10 cellular contexts compared by ENCODE assay signal in the genomic region with DNA sequence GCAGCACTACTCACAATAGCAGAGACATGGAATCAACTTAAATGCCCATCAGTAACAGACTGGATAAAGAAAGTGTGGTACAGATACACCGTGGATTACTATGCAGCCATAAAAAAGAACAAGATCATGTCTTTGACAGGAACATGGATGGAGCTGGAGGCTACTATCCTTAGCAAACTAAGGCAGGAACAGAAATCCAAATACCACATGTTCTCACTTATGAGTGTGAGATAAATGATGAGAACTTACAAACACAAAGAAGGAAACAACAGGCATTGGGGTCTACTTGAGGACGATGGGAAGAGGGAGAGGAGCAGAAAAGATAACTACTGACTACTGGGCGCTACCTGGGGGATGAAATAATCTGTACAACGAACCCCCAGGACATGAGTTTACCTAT. TPM values are rescaled to one million over a fixed set of nuclear protein-coding genes. Genes with fewer than 3 reads are reported as not detected.
DNase-seq lines count a peak whose midpoint lies in the region; ATAC-seq and TF ChIP-seq lines count a peak whose summit lies in the region.
"Not testable (repeated sequence)": the region's sequence is repeated elsewhere in the genome, so short reads cannot be mapped to it uniquely, and the experiment has no call there.
"Had no signal": no experiment of that assay in that cellular context is flagged by ENCODE, and none has a peak within 500 bp of the region (broad histone marks: within the 10 kb centered on the region; RNA-seq: fewer than 3 reads in every experiment).

No MANE protein-coding gene starts in this region.

- not testable (repeated sequence) for H3K4me3 ChIP-seq in epithelial cell of esophagus (ENCODE audit: low read length)

- ATAC-seq in sciatic nerve: not testable (repeated sequence)

- not testable (repeated sequence) for H3K4me1 Mint-ChIP-seq in activated CD4-positive, alpha-beta T cell treated with anti-CD3 and anti-CD28 coated beads, Interleukin-2, amount 10 ng/mL, durations not matched to agents 24 days and 14 days

- not testable (repeated sequence) for H3K27ac Mint-ChIP-seq in activated CD4-positive, alpha-beta T cell treated with anti-CD3 and anti-CD28 coated beads, Interleukin-2, amount 10 ng/mL, durations not matched to agents 24 days and 14 days

- H3K36me3 Mint-ChIP-seq in activated CD4-positive, alpha-beta T cell treated with anti-CD3 and anti-CD28 coated beads, Interleukin-2, amount 10 ng/mL, durations not matched to agents 24 days and 14 days (ENCODE audit: low read depth): not testable (repeated sequence)

- H3K27me3 Mint-ChIP-seq in activated CD4-positive, alpha-beta T cell treated with anti-CD3 and anti-CD28 coated beads, Interleukin-2, amount 10 ng/mL, durations not matched to agents 24 days and 14 days: not testable (repeated sequence)

- not testable (repeated sequence) for TF ChIP-seq CTCF in epithelial cell of esophagus (IDR thresholded peaks at IDR 0.05; ENCODE audit: insufficient read depth, low read depth, low read length, missing control alignments)

- DNase-seq in Daoy (ENCODE audit: low read depth) (peak; percentile 0), dedifferentiated amniotic fluid mesenchymal stem cell (ENCODE audit: extremely low spot score) (peak; percentile 13), epithelial cell of esophagus (ENCODE audit: low read depth) (peak; percentile 0), kidney tubule cell (ENCODE audit: low spot score) (peak; percentile 0), sciatic nerve (ENCODE audit: low spot score) (peak; percentile 5)
- peak; percentile 50 for DNase-seq in activated CD4-positive, alpha-beta T cell treated with anti-CD3 and anti-CD28 coated beads, Interleukin-2, amount 10 ng/mL, durations not matched to agents 24 days and 14 days

- H3K9me3 Mint-ChIP-seq in activated CD4-positive, alpha-beta T cell treated with anti-CD3 and anti-CD28 coated beads, Interleukin-2, amount 10 ng/mL, durations not matched to agents 24 days and 14 days: not testable (repeated sequence)

- H3K4me3 Mint-ChIP-seq in activated CD4-positive, alpha-beta T cell treated with anti-CD3 and anti-CD28 coated beads, Interleukin-2, amount 10 ng/mL, durations not matched to agents 24 days and 14 days: not testable (repeated sequence)

- intact Hi-C loops in activated CD4-positive, alpha-beta T cell treated with anti-CD3 and anti-CD28 coated beads, Interleukin-2, amount 10 ng/mL, durations not matched to agents 24 days and 14 days (cut with micrococcal nuclease); sciatic nerve (cut with DNase I): not testable (repeated sequence)

RNA-seq across cellular contexts. Expression of gene OR4F17, which starts 16.2 kb away (rescaled TPM):
- total RNA-seq in Daoy (2014; rRNA removed; shearing (Covaris generic)): not detected in 2 replicates
- total RNA-seq in activated CD4-positive, alpha-beta T cell treated with anti-CD3 and anti-CD28 coated beads, Interleukin-2, amount 10 ng/mL, durations not matched to agents 24 days and 14 days: not detected in 2 replicates
- not detected for total RNA-seq in sciatic nerve
- total RNA-seq: B cell; CD8-positive, alpha-beta T cell; G401; HT-29 had no signal

Comparison
In these comparisons a context has a peak if more than half of its experiments do, and no peak if none do; other contexts are left out.
1. DNase-seq: peak in every context shown above with its lines; median percentile 50 in activated CD4-positive, alpha-beta T cell treated with anti-CD3 and anti-CD28 coated beads, Interleukin-2, amount 10 ng/mL, durations not matched to agents 24 days and 14 days; 13 in dedifferentiated amniotic fluid mesenchymal stem cell; 5 in sciatic nerve; 0 in Daoy; 0 in epithelial cell of esophagus; 0 in kidney tubule cell.